ENCODE assay signal across 1 cellular context in genomic region chr3:113534365-113534764, GRCh38.
TF ChIP-seq lines count a peak whose summit lies in the region.

No MANE protein-coding gene starts in this region.

TF ChIP-seq in HepG2, 621 proteins besides CTCF, POLR2A, EP300 and RAD21:
- TF ChIP-seq ATF5 (CRISPR knock-in tag; IDR thresholded peaks at IDR 0.05; ENCODE audit: low read depth) (no peak), PRDM15 (CRISPR knock-in tag; IDR thresholded peaks at IDR 0.05) (no peak), IRF1 (CRISPR knock-in tag; IDR thresholded peaks at IDR 0.05; ENCODE audit: low read depth) (no peak), HNF1B (CRISPR knock-in tag; IDR thresholded peaks at IDR 0.05) (no peak), THAP9 (CRISPR knock-in tag; IDR thresholded peaks at IDR 0.05; ENCODE audit: borderline replicate concordance) (no peak), ZBTB42 (CRISPR knock-in tag; IDR thresholded peaks at IDR 0.05) (no peak), MNT (IDR thresholded peaks at IDR 0.05) (no peak), FOXA1 (IDR thresholded peaks at IDR 0.05) (no peak), FOXA1 (CRISPR knock-in tag; IDR thresholded peaks at IDR 0.05) (no peak), KLF9 (CRISPR knock-in tag; IDR thresholded peaks at IDR 0.05; ENCODE audit: low read depth) (no peak), MYC (CRISPR knock-in tag; IDR thresholded peaks at IDR 0.05; ENCODE audit: borderline replicate concordance) (no peak), JUNB (CRISPR knock-in tag; IDR thresholded peaks at IDR 0.05; ENCODE audit: borderline replicate concordance) (no peak), U2AF2 (IDR thresholded peaks at IDR 0.05; ENCODE audit: low read depth, low read length) (no peak), ZBTB38 (CRISPR knock-in tag; IDR thresholded peaks at IDR 0.05) (no peak), SP140L (CRISPR knock-in tag; IDR thresholded peaks at IDR 0.05; ENCODE audit: borderline replicate concordance) (no peak), E2F2 (CRISPR knock-in tag; IDR thresholded peaks at IDR 0.05; ENCODE audit: borderline replicate concordance) (no peak), ZNF574 (CRISPR knock-in tag; IDR thresholded peaks at IDR 0.05) (no peak), KLF12 (CRISPR knock-in tag; IDR thresholded peaks at IDR 0.05; ENCODE audit: borderline replicate concordance) (no peak)
